In the genomic region with DNA sequence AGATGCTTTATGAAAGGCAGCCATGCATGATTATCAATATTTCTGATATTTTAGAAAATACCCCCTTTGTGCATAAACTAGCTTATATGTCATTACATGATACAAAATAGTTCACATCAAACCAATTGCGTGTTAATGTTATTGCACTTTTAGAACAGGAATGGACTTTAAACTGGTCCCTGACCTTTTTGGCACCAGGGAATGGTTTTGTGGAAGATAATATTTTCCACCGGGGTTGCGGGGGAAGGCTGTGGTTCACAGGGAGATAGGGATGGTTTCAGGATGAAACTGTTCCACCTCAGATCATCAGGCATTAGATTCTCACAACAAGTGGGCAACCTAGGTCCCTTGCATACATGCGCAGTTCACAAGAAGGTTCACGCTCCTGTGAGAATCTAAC, we compare ENCODE assay signal across 23 cellular contexts. TPM values are rescaled to one million over a fixed set of nuclear protein-coding genes. Genes with fewer than 3 reads are reported as not detected.
DNase-seq lines count a peak whose midpoint lies in the region; ATAC-seq and TF ChIP-seq lines count a peak whose summit lies in the region.
"Had no signal": no experiment of that assay in that cellular context is flagged by ENCODE, and none has a peak within 500 bp of the region (broad histone marks: within the 10 kb centered on the region; RNA-seq: fewer than 3 reads in every experiment).

No MANE protein-coding gene starts in this region.

- peaks cover 16% of the 10 kb centered on the region for H3K36me3 Mint-ChIP-seq in effector memory CD8-positive, alpha-beta T cell (ENCODE audit: insufficient read depth)
- peaks cover 51% of the 10 kb centered on the region for H3K36me3 Mint-ChIP-seq in nephron progenitor cell (ENCODE audit: low read depth)

- peak overlapping the region in 2 of 3 donors; percentile 38 to 45 for H3K27ac ChIP-seq in right lobe of liver
- H3K27ac ChIP-seq: A549; BLaER1 treated with 17β-estradiol and CSF1 and Interleukin-3, amounts not matched to agents 10 nM and 100 nM; GM23248 had no signal

- no peak for ATAC-seq in effector memory CD8-positive, alpha-beta T cell (replicated peaks)
- peak; percentile 82 for ATAC-seq in left lobe of liver
- peak; percentile 63 to 82 (median 78) for ATAC-seq in right lobe of liver
- ATAC-seq in GM19023 (IDR thresholded peaks at IDR 0.05; ENCODE audit: unreplicated experiment): no peak
- ATAC-seq: A549 had no signal

- no peak for TF ChIP-seq CTCF in right lobe of liver (IDR thresholded peaks at IDR 0.05)
- no peak for TF ChIP-seq CTCF in nephron progenitor cell (IDR thresholded peaks at IDR 0.05)

- intact Hi-C loops in right lobe of liver (cut with DNase I): loop anchor here in 1 of 2 donors (10.0 kb wide), 1 partner anchor 304 kb away; no protein-coding TSS in a partner anchor

- H3K27me3 ChIP-seq in right lobe of liver: no peaks in the 10 kb centered on the region
- H3K27me3 ChIP-seq: BE2C; BLaER1 treated with 17β-estradiol and CSF1 and Interleukin-3, amounts not matched to agents 10 nM and 100 nM had no signal

- H3K27ac Mint-ChIP-seq in effector memory CD8-positive, alpha-beta T cell: peak overlapping the region; percentile 4 to 32
- H3K27ac Mint-ChIP-seq in nephron progenitor cell: no peak overlapping the region
- H3K27ac Mint-ChIP-seq: CD4-positive, alpha-beta T cell had no signal

- no peak overlapping the region for H3K4me3 Mint-ChIP-seq in effector memory CD8-positive, alpha-beta T cell
- H3K4me3 Mint-ChIP-seq in nephron progenitor cell: no peak overlapping the region
- H3K4me3 Mint-ChIP-seq: CD14-positive monocyte; CD4-positive, alpha-beta T cell; CD8-positive, alpha-beta memory T cell had no signal

- DNase-seq in effector memory CD8-positive, alpha-beta T cell: no peak
- DNase-seq in left lobe of liver (ENCODE audit: low spot score) (peak; percentile 57), right lobe of liver (peak in 1 of 3 donors; percentile 67), NCI-H345 (lab: John Stamatoyannopoulos, UW) (no peak), nephron progenitor cell (no peak), GM03348 (ENCODE audit: low spot score) (no peak)
- DNase-seq: 8988T; ACHN; AML-193; BE2C; Calu3; CD4-positive, alpha-beta T cell; CD8-positive, alpha-beta memory T cell; DMS53; DMS79 treated with DMSO at 0.1 percent for 48 hours; GF-D8; GM23248; H7; HCEC 1CT had no signal

- H3K27me3 Mint-ChIP-seq in effector memory CD8-positive, alpha-beta T cell: no peaks in the 10 kb centered on the region
- no peaks in the 10 kb centered on the region for H3K27me3 Mint-ChIP-seq in nephron progenitor cell (ENCODE audit: low read depth, poor library complexity)
- H3K27me3 Mint-ChIP-seq: CD4-positive, alpha-beta T cell; CD8-positive, alpha-beta memory T cell had no signal

- H3K36me3 ChIP-seq in right lobe of liver: peaks cover 0 to 16% (median 3%) of the 10 kb centered on the region in 4 donors
- H3K36me3 ChIP-seq: BE2C had no signal

- no peak for TF ChIP-seq POLR2A in right lobe of liver (IDR thresholded peaks at IDR 0.05)

- no peak overlapping the region for H3K4me3 ChIP-seq in right lobe of liver
- H3K4me3 ChIP-seq: A549; BLaER1 treated with 17β-estradiol and CSF1 and Interleukin-3, amounts not matched to agents 10 nM and 100 nM; GM23248 had no signal

- H3K9me3 ChIP-seq in right lobe of liver: no peaks in the 10 kb centered on the region
- H3K9me3 ChIP-seq: A549; BE2C; BLaER1 treated with 17β-estradiol and CSF1 and Interleukin-3, amounts not matched to agents 10 nM and 100 nM had no signal

- no peaks in the 10 kb centered on the region for H3K4me1 Mint-ChIP-seq in effector memory CD8-positive, alpha-beta T cell (ENCODE audit: low read depth in 2 of 2)
- peaks cover 5% of the 10 kb centered on the region for H3K4me1 Mint-ChIP-seq in nephron progenitor cell
- H3K4me1 Mint-ChIP-seq: CD14-positive monocyte; CD8-positive, alpha-beta memory T cell had no signal

- no peaks in the 10 kb centered on the region for H3K9me3 Mint-ChIP-seq in effector memory CD8-positive, alpha-beta T cell
- H3K9me3 Mint-ChIP-seq in nephron progenitor cell: peaks cover 13% of the 10 kb centered on the region
- H3K9me3 Mint-ChIP-seq: CD4-positive, alpha-beta T cell; CD8-positive, alpha-beta memory T cell had no signal

- WGBS in right lobe of liver (ENCODE audit: insufficient coverage, low coverage, low lambda C conversion rate, missing lambda C conversion rate): 26% methylated on average over 3 of the region's 5 CpGs

- H3K4me1 ChIP-seq in right lobe of liver: peaks cover 0 to 9% (median 0%) of the 10 kb centered on the region in 4 donors
- H3K4me1 ChIP-seq: BE2C; BLaER1 treated with 17β-estradiol and CSF1 and Interleukin-3, amounts not matched to agents 10 nM and 100 nM had no signal

RNA-seq across cellular contexts. Expression of a gene that starts 16.5 kb away (rescaled TPM):
- total RNA-seq in left lobe of liver (50.8 TPM), right lobe of liver (10 to 100 TPM; 32.5 to 46.3 (median 44.1) TPM)

RNA-seq across cellular contexts. Expression of a gene that starts 17.5 kb away (rescaled TPM):
- total RNA-seq in left lobe of liver (22.3 TPM), right lobe of liver (10 to 100 TPM; 22.6 to 33.2 (median 27.1) TPM)

Comparison
In these comparisons a context has a peak if more than half of its experiments do, and no peak if none do; other contexts are left out.
1. ATAC-seq: peak in left lobe of liver (single experiment) and right lobe of liver (4 of 4); none in effector memory CD8-positive, alpha-beta T cell (single experiment) and GM19023 (single experiment).